ENCODE assay signal across 1 cellular context in the genomic region with DNA sequence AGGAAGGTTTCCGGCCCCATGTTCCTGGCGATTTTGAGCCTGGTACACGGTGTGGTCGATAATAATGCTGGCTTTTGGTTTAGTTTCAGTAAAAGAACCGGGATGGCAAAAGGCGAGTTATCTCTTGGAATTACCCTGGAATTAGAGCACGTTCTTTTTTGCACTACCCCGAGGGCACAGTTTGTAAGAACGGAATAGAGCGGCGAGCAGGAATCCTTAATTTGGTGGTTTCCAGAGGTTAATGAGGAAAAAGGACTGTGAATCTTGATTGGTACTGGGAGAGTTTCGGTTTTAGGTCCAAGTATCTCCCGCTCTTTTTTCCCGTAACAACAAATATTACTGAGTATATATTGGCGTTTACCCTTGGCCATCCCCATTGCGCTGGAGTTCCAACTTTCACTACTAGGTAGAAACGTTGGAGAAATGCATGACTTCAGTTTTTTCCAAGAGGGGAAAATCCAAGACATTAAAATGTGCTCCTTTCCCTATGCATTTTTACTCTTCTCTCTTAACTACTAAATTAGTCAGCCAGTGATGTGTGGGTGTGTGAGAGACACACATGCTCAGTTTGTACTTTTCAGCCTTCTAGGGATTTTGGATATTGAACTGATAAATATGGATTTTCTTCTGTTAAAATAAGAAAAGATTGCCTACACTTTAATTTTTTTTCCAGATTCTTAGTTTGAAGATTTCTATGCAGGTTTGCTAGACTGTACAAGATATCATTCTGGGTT.
TF ChIP-seq lines count a peak whose summit lies in the region.

No MANE protein-coding gene starts in this region.

TF ChIP-seq in HepG2, 621 proteins besides CTCF, POLR2A, EP300 and RAD21 (continued from another document):
- TF ChIP-seq, protein P1, sequence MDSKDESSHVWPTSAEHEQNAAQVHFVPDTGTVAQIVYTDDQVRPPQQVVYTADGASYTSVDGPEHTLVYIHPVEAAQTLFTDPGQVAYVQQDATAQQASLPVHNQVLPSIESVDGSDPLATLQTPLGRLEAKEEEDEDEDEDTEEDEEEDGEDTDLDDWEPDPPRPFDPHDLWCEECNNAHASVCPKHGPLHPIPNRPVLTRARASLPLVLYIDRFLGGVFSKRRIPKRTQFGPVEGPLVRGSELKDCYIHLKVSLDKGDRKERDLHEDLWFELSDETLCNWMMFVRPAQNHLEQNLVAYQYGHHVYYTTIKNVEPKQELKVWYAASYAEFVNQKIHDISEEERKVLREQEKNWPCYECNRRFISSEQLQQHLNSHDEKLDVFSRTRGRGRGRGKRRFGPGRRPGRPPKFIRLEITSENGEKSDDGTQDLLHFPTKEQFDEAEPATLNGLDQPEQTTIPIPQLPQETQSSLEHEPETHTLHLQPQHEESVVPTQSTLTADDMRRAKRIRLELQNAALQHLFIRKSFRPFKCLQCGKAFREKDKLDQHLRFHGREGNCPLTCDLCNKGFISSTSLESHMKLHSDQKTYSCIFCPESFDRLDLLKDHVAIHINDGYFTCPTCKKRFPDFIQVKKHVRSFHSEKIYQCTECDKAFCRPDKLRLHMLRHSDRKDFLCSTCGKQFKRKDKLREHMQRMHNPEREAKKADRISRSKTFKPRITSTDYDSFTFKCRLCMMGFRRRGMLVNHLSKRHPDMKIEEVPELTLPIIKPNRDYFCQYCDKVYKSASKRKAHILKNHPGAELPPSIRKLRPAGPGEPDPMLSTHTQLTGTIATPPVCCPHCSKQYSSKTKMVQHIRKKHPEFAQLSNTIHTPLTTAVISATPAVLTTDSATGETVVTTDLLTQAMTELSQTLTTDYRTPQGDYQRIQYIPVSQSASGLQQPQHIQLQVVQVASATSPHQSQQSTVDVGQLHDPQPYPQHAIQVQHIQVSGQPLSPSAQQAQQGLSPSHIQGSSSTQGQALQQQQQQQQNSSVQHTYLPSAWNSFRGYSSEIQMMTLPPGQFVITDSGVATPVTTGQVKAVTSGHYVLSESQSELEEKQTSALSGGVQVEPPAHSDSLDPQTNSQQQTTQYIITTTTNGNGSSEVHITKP (CRISPR knock-in tag; IDR thresholded peaks at IDR 0.05; ENCODE audit: low read depth): peak; percentile 4; the same call in 1 of the 2 replicates
- TF ChIP-seq, protein P2, sequence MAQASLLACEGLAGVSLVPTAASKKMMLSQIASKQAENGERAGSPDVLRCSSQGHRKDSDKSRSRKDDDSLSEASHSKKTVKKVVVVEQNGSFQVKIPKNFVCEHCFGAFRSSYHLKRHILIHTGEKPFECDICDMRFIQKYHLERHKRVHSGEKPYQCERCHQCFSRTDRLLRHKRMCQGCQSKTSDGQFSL (CRISPR knock-in tag; IDR thresholded peaks at IDR 0.05): no peak; the same call in 1 of the 2 replicates
- TF ChIP-seq ZNF205 (CRISPR knock-in tag; IDR thresholded peaks at IDR 0.05) (peak; percentile 9; the same call in 1 of the 2 replicates), SMAD3 (CRISPR knock-in tag; IDR thresholded peaks at IDR 0.05) (peak; percentile 14; the same call in 1 of the 2 replicates), WIZ (CRISPR knock-in tag; IDR thresholded peaks at IDR 0.05) (0 out of 2 replicates have a peak, but pooled peaks have one; percentile 9), CBX1 (IDR thresholded peaks at IDR 0.05; ENCODE audit: low read depth) (no peak), ZNF572 (CRISPR knock-in tag; IDR thresholded peaks at IDR 0.05) (0 out of 2 replicates have a peak, but pooled peaks have one; percentile 6), KDM5A (IDR thresholded peaks at IDR 0.05; ENCODE audit: borderline replicate concordance, low read length) (no peak), ZSCAN21 (CRISPR knock-in tag; IDR thresholded peaks at IDR 0.05; ENCODE audit: borderline replicate concordance) (no peak; the same call in 1 of the 2 replicates), CHD4 (IDR thresholded peaks at IDR 0.05; ENCODE audit: borderline replicate concordance, low read length) (0 out of 2 replicates have a peak, but pooled peaks have one; percentile 8), FOSL2 (CRISPR knock-in tag; IDR thresholded peaks at IDR 0.05) (no peak)
- TF ChIP-seq, protein P3, sequence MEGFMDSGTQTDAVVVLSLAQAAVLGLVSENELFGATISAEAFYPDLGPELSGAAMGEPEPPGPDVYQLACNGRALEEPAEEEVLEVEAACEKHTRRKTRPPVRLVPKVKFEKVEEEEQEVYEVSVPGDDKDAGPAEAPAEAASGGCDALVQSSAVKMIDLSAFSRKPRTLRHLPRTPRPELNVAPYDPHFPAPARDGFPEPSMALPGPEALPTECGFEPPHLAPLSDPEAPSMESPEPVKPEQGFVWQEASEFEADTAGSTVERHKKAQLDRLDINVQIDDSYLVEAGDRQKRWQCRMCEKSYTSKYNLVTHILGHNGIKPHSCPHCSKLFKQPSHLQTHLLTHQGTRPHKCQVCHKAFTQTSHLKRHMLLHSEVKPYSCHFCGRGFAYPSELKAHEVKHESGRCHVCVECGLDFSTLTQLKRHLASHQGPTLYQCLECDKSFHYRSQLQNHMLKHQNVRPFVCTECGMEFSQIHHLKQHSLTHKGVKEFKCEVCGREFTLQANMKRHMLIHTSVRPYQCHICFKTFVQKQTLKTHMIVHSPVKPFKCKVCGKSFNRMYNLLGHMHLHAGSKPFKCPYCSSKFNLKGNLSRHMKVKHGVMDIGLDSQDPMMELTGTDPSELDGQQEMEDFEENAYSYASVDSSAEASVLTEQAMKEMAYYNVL (CRISPR knock-in tag; IDR thresholded peaks at IDR 0.05; ENCODE audit: borderline replicate concordance): 0 out of 2 replicates have a peak, but pooled peaks have one; percentile 25
TF ChIP-seq in HepG2: peak in this region for 25.
